ENCODE assay signal across 2 cellular contexts in genomic region chr17:44394833-44395232, GRCh38.
TF ChIP-seq lines count a peak whose summit lies in the region.

No MANE protein-coding gene starts in this region.

TF ChIP-seq in A549, 52 proteins besides CTCF, POLR2A, EP300 and RAD21:
- TF ChIP-seq KDM5A (IDR thresholded peaks at IDR 0.05), result no peak
- no peak for TF ChIP-seq ZFP36 (IDR thresholded peaks at IDR 0.05; ENCODE audit: borderline replicate concordance, partially characterized antibody)
- no peak for TF ChIP-seq FOXS1 (CRISPR knock-in tag; IDR thresholded peaks at IDR 0.05)
- no peak for TF ChIP-seq KDM1A (IDR thresholded peaks at IDR 0.05; ENCODE audit: low read depth)
- TF ChIP-seq JUN (IDR thresholded peaks at IDR 0.05), result no peak
- TF ChIP-seq ZNF302 (CRISPR knock-in tag; IDR thresholded peaks at IDR 0.05), result no peak
- no peak for TF ChIP-seq CHD4 (IDR thresholded peaks at IDR 0.05; ENCODE audit: borderline replicate concordance)
- TF ChIP-seq ZC3H11A (IDR thresholded peaks at IDR 0.05), result no peak
- no peak for TF ChIP-seq MAZ (IDR thresholded peaks at IDR 0.05; ENCODE audit: borderline replicate concordance, low read depth, low read length)
- no peak for TF ChIP-seq RNF2 (IDR thresholded peaks at IDR 0.05; ENCODE audit: borderline replicate concordance, low read depth)
- no peak for TF ChIP-seq NFE2L2 (conservative IDR thresholded peaks at IDR 0.05; ENCODE audit: low read length)
- no peak for TF ChIP-seq CHD2 (IDR thresholded peaks at IDR 0.05; ENCODE audit: low read length, partially characterized antibody)
- no peak for TF ChIP-seq RCOR1 (IDR thresholded peaks at IDR 0.05; ENCODE audit: low read depth, low read length)
- TF ChIP-seq CBX8 (IDR thresholded peaks at IDR 0.05), result no peak
- no peak for TF ChIP-seq TP53 (CRISPR knock-in tag; IDR thresholded peaks at IDR 0.05)
- TF ChIP-seq HOXB5 (CRISPR knock-in tag; IDR thresholded peaks at IDR 0.05), result no peak
TF ChIP-seq in A549: peak in this region for 0.

TF ChIP-seq in K562, 482 proteins besides CTCF, POLR2A, EP300 and RAD21:
- TF ChIP-seq SPI1 (IDR thresholded peaks at IDR 0.05; ENCODE audit: borderline replicate concordance, low read depth, low read length) (peak; percentile 89), KAT7 (CRISPR knock-in tag; IDR thresholded peaks at IDR 0.05; ENCODE audit: borderline replicate concordance) (no peak)
